Comparison of ENCODE assay signal across 9 cellular contexts in genomic region chr1:89261926-89262540, GRCh38. TPM values are rescaled to one million over a fixed set of nuclear protein-coding genes. Genes with fewer than 3 reads are reported as not detected.
DNase-seq lines count a peak whose midpoint lies in the region; ATAC-seq lines count a peak whose summit lies in the region.
"Had no signal": no experiment of that assay in that cellular context is flagged by ENCODE, and none has a peak within 500 bp of the region (broad histone marks: within the 10 kb centered on the region; RNA-seq: fewer than 3 reads in every experiment).

No MANE protein-coding gene starts in this region.

- peaks cover 25% of the 10 kb centered on the region for H3K4me1 ChIP-seq in mesodermal cell (ENCODE audit: control insufficient read depth, insufficient read depth, low read length, poor library complexity, severe bottlenecking)

- H3K9me3 ChIP-seq in mesodermal cell (ENCODE audit: control insufficient read depth, low read length) = no peaks in the 10 kb centered on the region

- peaks cover 7% of the 10 kb centered on the region for H3K9me3 Mint-ChIP-seq in activated naive CD8-positive, alpha-beta T cell treated with anti-CD3 and anti-CD28 coated beads, Interleukin-2, amount 10 ng/mL, durations not matched to agents 7 days and 5 days

- peaks cover 80% of the 10 kb centered on the region for H3K36me3 Mint-ChIP-seq in activated naive CD8-positive, alpha-beta T cell treated with anti-CD3 and anti-CD28 coated beads, Interleukin-2, amount 10 ng/mL, durations not matched to agents 7 days and 5 days

- peak overlapping the region; percentile 78 for H3K27ac ChIP-seq in mesodermal cell (ENCODE audit: low read depth, low read length, severe bottlenecking)

- H3K4me3 Mint-ChIP-seq in activated naive CD8-positive, alpha-beta T cell treated with anti-CD3 and anti-CD28 coated beads, Interleukin-2, amount 10 ng/mL, durations not matched to agents 7 days and 5 days = peak overlapping the region; percentile 77
- H3K4me3 Mint-ChIP-seq: HFFc6 had no signal

- WGBS in mesodermal cell (ENCODE audit: insufficient coverage in 2 of 2), 2 experiments = 67 to 74% methylated on average over 3 to 5 of the region's 6 CpGs

- peaks cover 66% of the 10 kb centered on the region for H3K4me1 Mint-ChIP-seq in activated naive CD8-positive, alpha-beta T cell treated with anti-CD3 and anti-CD28 coated beads, Interleukin-2, amount 10 ng/mL, durations not matched to agents 7 days and 5 days

- H3K4me3 ChIP-seq in mesodermal cell (ENCODE audit: extremely low read depth, insufficient read depth, low read length, poor library complexity, severe bottlenecking) = no peak overlapping the region

- H3K27ac Mint-ChIP-seq in activated naive CD8-positive, alpha-beta T cell treated with anti-CD3 and anti-CD28 coated beads, Interleukin-2, amount 10 ng/mL, durations not matched to agents 7 days and 5 days = peak overlapping the region; percentile 71
- H3K27ac Mint-ChIP-seq: HFFc6 had no signal

- POLR2A ChIA-PET in activated naive CD8-positive, alpha-beta T cell treated with anti-CD3 and anti-CD28 coated beads, Interleukin-2, amount 10 ng/mL, durations not matched to agents 7 days and 5 days (lab: Charles Lee) = interaction anchor here (1.3 to 5.4 kb wide), 2 partner anchors 9 to 25 kb away, joined by 3 to 77 read pairs; partner anchors contain the start of gene GBP5

- DNase-seq in Ammon's horn (ENCODE audit: low spot score) (peak; percentile 37), LHCN-M2 (ENCODE audit: low read depth) (peak; percentile 32), NOMO-1 treated with DMSO at 0.1 percent for 48 hours (lab: John Stamatoyannopoulos, UW; ENCODE audit: unreplicated experiment) (no peak)
- no peak for DNase-seq in activated naive CD8-positive, alpha-beta T cell treated with anti-CD3 and anti-CD28 coated beads, Interleukin-2, amount 10 ng/mL, durations not matched to agents 7 days and 5 days

- ATAC-seq in activated naive CD8-positive, alpha-beta T cell treated with anti-CD3 and anti-CD28 coated beads, Interleukin-2, amount 10 ng/mL, durations not matched to agents 7 days and 5 days (ENCODE audit: low read depth) = no peak
- ATAC-seq in HG02623 (IDR thresholded peaks at IDR 0.05; ENCODE audit: unreplicated experiment) (no peak), GM18909 (IDR thresholded peaks at IDR 0.05; ENCODE audit: poor library complexity, unreplicated experiment) (no peak), GM19324 (IDR thresholded peaks at IDR 0.05; ENCODE audit: low FRiP score, unreplicated experiment) (no peak)

- no peaks in the 10 kb centered on the region for H3K36me3 ChIP-seq in mesodermal cell (ENCODE audit: control insufficient read depth, insufficient read depth, low read length)

- H3K27me3 Mint-ChIP-seq in activated naive CD8-positive, alpha-beta T cell treated with anti-CD3 and anti-CD28 coated beads, Interleukin-2, amount 10 ng/mL, durations not matched to agents 7 days and 5 days = no peaks in the 10 kb centered on the region

RNA-seq across cellular contexts. Expression of gene GBP5, which starts 10.6 kb away (rescaled TPM):
- 0.13 and 0.40 TPM in 2 replicates for total RNA-seq in LHCN-M2 (2014; rRNA removed)
- polyA plus RNA-seq in LHCN-M2 (2012) = 0.21 TPM
- 100 to 1,000 TPM; 228 to 231 TPM for total RNA-seq in activated naive CD8-positive, alpha-beta T cell treated with anti-CD3 and anti-CD28 coated beads, Interleukin-2, amount 10 ng/mL, durations not matched to agents 7 days and 5 days
- 1.0 TPM for polyA plus RNA-seq in mesodermal cell (2013, experiment 1 of 2)
- 0.96 TPM for polyA plus RNA-seq in mesodermal cell (2013, experiment 2 of 2)

Comparison
In these comparisons a context has a peak if more than half of its experiments do, and no peak if none do; other contexts are left out.
1. DNase-seq: peak in Ammon's horn (single experiment) and LHCN-M2 (single experiment); none in activated naive CD8-positive, alpha-beta T cell treated with anti-CD3 and anti-CD28 coated beads, Interleukin-2, amount 10 ng/mL, durations not matched to agents 7 days and 5 days (single experiment) and NOMO-1 treated with DMSO at 0.1 percent for 48 hours (single experiment).
2. RNA of gene GBP5, which starts 10.6 kb away (total RNA-seq): 228 to 231 TPM in activated naive CD8-positive, alpha-beta T cell treated with anti-CD3 and anti-CD28 coated beads, Interleukin-2, amount 10 ng/mL, durations not matched to agents 7 days and 5 days; 0.13 to 0.40 TPM in LHCN-M2; every median in the first group is over 100 times any median in the second.